ENCODE assay signal across 10 cellular contexts in the genomic region with DNA sequence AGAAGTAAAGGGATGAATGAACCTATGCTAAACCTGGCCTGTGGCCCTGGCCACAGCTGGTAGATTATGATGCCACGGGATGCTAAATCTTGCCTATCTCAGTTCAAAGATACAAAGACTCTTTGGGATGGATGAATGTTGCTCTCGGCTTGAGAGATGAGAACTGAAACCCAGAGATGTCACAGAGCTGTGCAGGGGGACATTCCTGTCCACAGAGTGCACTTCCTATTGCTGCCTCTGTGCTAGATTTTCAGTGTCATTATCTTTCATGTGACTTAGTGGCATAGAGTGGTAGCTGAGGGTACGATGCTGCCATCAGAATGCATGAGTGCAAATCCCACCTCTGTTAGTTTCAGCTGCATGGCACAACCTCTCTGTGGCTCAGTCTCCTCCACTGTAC. TPM values are rescaled to one million over a fixed set of nuclear protein-coding genes. Genes with fewer than 3 reads are reported as not detected.
DNase-seq lines count a peak whose midpoint lies in the region; ATAC-seq lines count a peak whose summit lies in the region.
"Had no signal": no experiment of that assay in that cellular context is flagged by ENCODE, and none has a peak within 500 bp of the region (broad histone marks: within the 10 kb centered on the region; RNA-seq: fewer than 3 reads in every experiment).

No MANE protein-coding gene starts in this region.

- CTCF ChIA-PET in activated naive CD4-positive, alpha-beta T cell treated with anti-CD3 and anti-CD28 coated beads, Interleukin-2, amount 10 ng/mL, durations not matched to agents 7 days and 5 days (lab: Charles Lee) = interaction anchor here (0.9 to 2.3 kb wide), 3 partner anchors 12 to 73 kb away, joined by 3 to 12 read pairs (median 4); no protein-coding TSS in a partner anchor

- peaks cover 32% of the 10 kb centered on the region for H3K4me1 Mint-ChIP-seq in activated naive CD4-positive, alpha-beta T cell treated with anti-CD3 and anti-CD28 coated beads, Interleukin-2, amount 10 ng/mL, durations not matched to agents 7 days and 5 days

- ATAC-seq in GM19035 (IDR thresholded peaks at IDR 0.05; ENCODE audit: unreplicated experiment) = peak; percentile 88
- ATAC-seq in HG02588 (IDR thresholded peaks at IDR 0.05; ENCODE audit: unreplicated experiment) = peak; percentile 65
- peak; percentile 89 for ATAC-seq in HG03565 (IDR thresholded peaks at IDR 0.05; ENCODE audit: unreplicated experiment)
- ATAC-seq in stimulated activated naive CD8-positive, alpha-beta T cell treated with anti-CD3 and anti-CD28 coated beads, Interleukin-15, Interleukin-2, amounts not matched to agents 100 U/mL and 50 U/mL, for 24 hours = peak; percentile 29
- no peak for ATAC-seq in sciatic nerve

- H3K4me3 Mint-ChIP-seq in activated naive CD4-positive, alpha-beta T cell treated with anti-CD3 and anti-CD28 coated beads, Interleukin-2, amount 10 ng/mL, durations not matched to agents 7 days and 5 days = no peak overlapping the region

- H3K9me3 Mint-ChIP-seq in activated naive CD4-positive, alpha-beta T cell treated with anti-CD3 and anti-CD28 coated beads, Interleukin-2, amount 10 ng/mL, durations not matched to agents 7 days and 5 days = no peaks in the 10 kb centered on the region

- no peaks in the 10 kb centered on the region for H3K36me3 Mint-ChIP-seq in activated naive CD4-positive, alpha-beta T cell treated with anti-CD3 and anti-CD28 coated beads, Interleukin-2, amount 10 ng/mL, durations not matched to agents 7 days and 5 days

- H3K27ac Mint-ChIP-seq in activated naive CD4-positive, alpha-beta T cell treated with anti-CD3 and anti-CD28 coated beads, Interleukin-2, amount 10 ng/mL, durations not matched to agents 7 days and 5 days = no peak overlapping the region

- DNase-seq in stimulated activated naive CD8-positive, alpha-beta T cell treated with anti-CD3 and anti-CD28 coated beads, Interleukin-15, Interleukin-2, amounts not matched to agents 100 U/mL and 50 U/mL, for 24 hours = no peak
- no peak for DNase-seq in activated naive CD4-positive, alpha-beta T cell treated with anti-CD3 and anti-CD28 coated beads, Interleukin-2, amount 10 ng/mL, durations not matched to agents 7 days and 5 days
- DNase-seq in NK-92 (lab: John Stamatoyannopoulos, UW; ENCODE audit: unreplicated experiment) = no peak
- no peak for DNase-seq in sciatic nerve (ENCODE audit: low spot score)
- DNase-seq: activated CD4-positive, alpha-beta T cell treated with anti-CD3 and anti-CD28 coated beads, Interleukin-2, amount 50 U/mL, for 48 hours had no signal

- H3K27me3 Mint-ChIP-seq in activated naive CD4-positive, alpha-beta T cell treated with anti-CD3 and anti-CD28 coated beads, Interleukin-2, amount 10 ng/mL, durations not matched to agents 7 days and 5 days = peaks cover 93% of the 10 kb centered on the region

- intact Hi-C loops in sciatic nerve (cut with DNase I) = no loop called here

RNA-seq across cellular contexts. Expression of gene MT1M, which starts 2.3 kb away (rescaled TPM):
- 6.7 TPM for total RNA-seq in sciatic nerve
- total RNA-seq: G401 had no signal

RNA-seq across cellular contexts. Expression of gene MT1E, which starts 4.6 kb away (rescaled TPM):
- 44.7 TPM for total RNA-seq in sciatic nerve
- total RNA-seq: G401 had no signal

RNA-seq across cellular contexts. Expression of gene MT1A, which starts 8.3 kb away (rescaled TPM):
- 1.8 TPM for total RNA-seq in sciatic nerve
- total RNA-seq: G401 had no signal

RNA-seq across cellular contexts. Expression of gene MT1B, which starts 21.6 kb away (rescaled TPM):
- not detected for total RNA-seq in sciatic nerve
- total RNA-seq: ascending aorta, G401 had no signal

RNA-seq across cellular contexts. Expression of gene MT2A, which starts 21.8 kb away (rescaled TPM):
- 163 TPM for total RNA-seq in sciatic nerve
- total RNA-seq: G401 had no signal
